In genomic region chr6:87154641-87155271, GRCh38 we compare ENCODE assay signal across 1 cellular context.
TF ChIP-seq lines count a peak whose summit lies in the region.

No MANE protein-coding gene starts in this region.

TF ChIP-seq in K562, 482 proteins besides CTCF, POLR2A, EP300 and RAD21 (continued from another document):
- TF ChIP-seq YY1 (IDR thresholded peaks at IDR 0.05; ENCODE audit: borderline replicate concordance in 1 of 3, control insufficient read depth in 1 of 3, extremely low read depth in 1 of 3, insufficient read depth in 3 of 3, insufficient read length in 1 of 3, insufficient replicate concordance in 2 of 3, low read depth in 1 of 3, low read length in 2 of 3) (peak in 1 of 3 experiments; percentile 59), CBFB (CRISPR knock-in tag; IDR thresholded peaks at IDR 0.05) (peak; percentile 75; the same call in 1 of the 2 replicates), E2F3 (CRISPR knock-in tag; IDR thresholded peaks at IDR 0.05) (0 out of 2 replicates have a peak, but pooled peaks have one; percentile 16), FOXM1 (IDR thresholded peaks at IDR 0.05; ENCODE audit: low read depth) (0 out of 2 replicates have a peak, but pooled peaks have one; percentile 5), FOXM1 (CRISPR knock-in tag; IDR thresholded peaks at IDR 0.05; ENCODE audit: low read depth) (peak; percentile 59; the same call in 1 of the 2 replicates), ELF1 (tag; IDR thresholded peaks at IDR 0.05) (no peak), TAF9B (IDR thresholded peaks at IDR 0.05; ENCODE audit: partially characterized antibody) (peak; percentile 9), ZNF445 (CRISPR knock-in tag; IDR thresholded peaks at IDR 0.05; ENCODE audit: low read depth) (0 out of 2 replicates have a peak, but pooled peaks have one; percentile 36), HDAC3 (IDR thresholded peaks at IDR 0.05; ENCODE audit: borderline replicate concordance, partially characterized antibody) (no peak), SPI1 (IDR thresholded peaks at IDR 0.05; ENCODE audit: borderline replicate concordance, low read depth, low read length) (no peak), DACH1 (IDR thresholded peaks at IDR 0.05; ENCODE audit: partially characterized antibody) (no peak)
- TF ChIP-seq, protein P1, sequence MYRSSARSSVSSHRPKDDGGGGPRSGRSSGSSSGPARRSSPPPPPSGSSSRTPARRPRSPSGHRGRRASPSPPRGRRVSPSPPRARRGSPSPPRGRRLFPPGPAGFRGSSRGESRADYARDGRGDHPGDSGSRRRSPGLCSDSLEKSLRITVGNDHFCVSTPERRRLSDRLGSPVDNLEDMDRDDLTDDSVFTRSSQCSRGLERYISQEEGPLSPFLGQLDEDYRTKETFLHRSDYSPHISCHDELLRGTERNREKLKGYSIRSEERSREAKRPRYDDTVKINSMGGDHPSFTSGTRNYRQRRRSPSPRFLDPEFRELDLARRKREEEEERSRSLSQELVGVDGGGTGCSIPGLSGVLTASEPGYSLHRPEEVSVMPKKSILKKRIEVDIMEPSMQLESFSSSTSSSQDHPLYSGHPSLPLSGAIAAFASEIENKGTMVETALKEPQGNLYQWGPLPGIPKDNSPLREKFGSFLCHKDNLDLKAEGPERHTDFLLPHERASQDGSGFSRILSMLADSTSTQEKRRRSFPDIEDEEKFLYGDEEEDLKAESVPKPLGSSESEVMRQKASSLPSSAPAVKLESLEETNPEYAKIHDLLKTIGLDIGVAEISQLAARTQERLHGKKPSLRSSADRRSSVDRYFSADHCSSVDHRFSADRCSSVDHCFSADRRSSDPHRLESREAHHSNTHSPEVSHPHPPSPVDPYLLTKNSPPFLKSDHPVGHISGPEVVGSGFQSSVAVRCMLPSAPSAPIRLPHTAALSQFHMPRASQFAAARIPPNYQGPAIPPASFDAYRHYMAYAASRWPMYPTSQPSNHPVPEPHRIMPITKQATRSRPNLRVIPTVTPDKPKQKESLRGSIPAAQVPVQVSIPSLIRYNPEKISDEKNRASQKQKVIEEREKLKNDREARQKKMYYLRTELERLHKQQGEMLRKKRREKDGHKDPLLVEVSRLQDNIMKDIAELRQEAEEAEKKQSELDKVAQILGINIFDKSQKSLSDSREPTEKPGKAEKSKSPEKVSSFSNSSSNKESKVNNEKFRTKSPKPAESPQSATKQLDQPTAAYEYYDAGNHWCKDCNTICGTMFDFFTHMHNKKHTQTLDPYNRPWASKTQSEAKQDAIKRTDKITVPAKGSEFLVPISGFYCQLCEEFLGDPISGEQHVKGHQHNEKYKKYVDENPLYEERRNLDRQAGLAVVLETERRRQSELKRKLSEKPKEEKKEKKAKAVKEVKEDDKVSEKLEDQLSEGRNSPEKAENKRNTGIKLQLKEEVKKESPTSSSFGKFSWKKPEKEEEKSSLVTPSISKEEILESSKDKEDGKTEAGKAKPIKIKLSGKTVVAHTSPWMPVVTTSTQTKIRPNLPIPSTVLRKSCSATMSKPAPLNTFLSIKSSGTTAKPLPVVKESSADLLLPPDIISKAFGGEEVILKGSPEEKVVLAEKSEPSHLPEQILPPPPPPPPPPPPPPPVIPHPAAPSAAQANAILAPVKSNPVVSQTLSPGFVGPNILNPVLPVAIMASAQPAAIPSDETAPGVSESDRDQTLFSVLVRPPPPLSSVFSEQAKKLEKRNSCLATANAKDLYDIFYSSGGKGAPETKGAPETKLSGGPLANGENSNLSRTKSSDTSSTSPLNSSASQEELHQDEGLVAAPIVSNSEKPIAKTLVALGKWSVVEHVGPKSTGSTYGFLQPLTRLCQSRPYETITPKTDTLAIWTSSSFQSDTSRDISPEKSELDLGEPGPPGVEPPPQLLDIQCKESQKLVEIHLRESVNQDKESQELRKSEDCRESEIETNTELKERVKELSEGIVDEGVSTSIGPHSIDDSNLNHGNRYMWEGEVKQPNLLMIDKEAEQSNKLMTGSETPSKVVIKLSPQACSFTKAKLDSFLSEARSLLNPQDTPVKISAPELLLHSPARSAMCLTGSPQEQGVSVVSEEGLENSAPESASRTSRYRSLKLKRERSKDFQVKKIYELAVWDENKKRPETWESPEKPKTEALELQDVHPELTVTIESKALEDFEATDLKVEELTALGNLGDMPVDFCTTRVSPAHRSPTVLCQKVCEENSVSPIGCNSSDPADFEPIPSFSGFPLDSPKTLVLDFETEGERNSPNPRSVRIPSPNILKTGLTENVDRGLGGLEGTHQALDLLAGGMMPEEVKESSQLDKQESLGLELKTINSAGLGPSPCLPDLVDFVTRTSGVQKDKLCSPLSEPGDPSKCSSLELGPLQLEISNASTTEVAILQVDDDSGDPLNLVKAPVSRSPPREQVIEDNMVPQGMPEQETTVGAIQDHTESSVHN (IDR thresholded peaks at IDR 0.05; ENCODE audit: borderline replicate concordance in 1 of 2, low read depth in 1 of 2): no peak
- TF ChIP-seq, protein P2, sequence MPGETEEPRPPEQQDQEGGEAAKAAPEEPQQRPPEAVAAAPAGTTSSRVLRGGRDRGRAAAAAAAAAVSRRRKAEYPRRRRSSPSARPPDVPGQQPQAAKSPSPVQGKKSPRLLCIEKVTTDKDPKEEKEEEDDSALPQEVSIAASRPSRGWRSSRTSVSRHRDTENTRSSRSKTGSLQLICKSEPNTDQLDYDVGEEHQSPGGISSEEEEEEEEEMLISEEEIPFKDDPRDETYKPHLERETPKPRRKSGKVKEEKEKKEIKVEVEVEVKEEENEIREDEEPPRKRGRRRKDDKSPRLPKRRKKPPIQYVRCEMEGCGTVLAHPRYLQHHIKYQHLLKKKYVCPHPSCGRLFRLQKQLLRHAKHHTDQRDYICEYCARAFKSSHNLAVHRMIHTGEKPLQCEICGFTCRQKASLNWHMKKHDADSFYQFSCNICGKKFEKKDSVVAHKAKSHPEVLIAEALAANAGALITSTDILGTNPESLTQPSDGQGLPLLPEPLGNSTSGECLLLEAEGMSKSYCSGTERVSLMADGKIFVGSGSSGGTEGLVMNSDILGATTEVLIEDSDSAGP (CRISPR knock-in tag; IDR thresholded peaks at IDR 0.05): no peak
